ENCODE assay signal across 1 cellular context in genomic region chr2:120525056-120526046, GRCh38.
TF ChIP-seq lines count a peak whose summit lies in the region.

No MANE protein-coding gene starts in this region.

TF ChIP-seq in HepG2, 621 proteins besides CTCF, POLR2A, EP300 and RAD21 (continued from another document and continues in another):
- TF ChIP-seq TRAFD1 (CRISPR knock-in tag; IDR thresholded peaks at IDR 0.05; ENCODE audit: borderline replicate concordance) (0 out of 2 replicates have a peak, but pooled peaks have one; percentile 70), RBAK (CRISPR knock-in tag; IDR thresholded peaks at IDR 0.05) (no peak), MLX (CRISPR knock-in tag; IDR thresholded peaks at IDR 0.05) (peak; percentile 94; the same call in 1 of the 2 replicates), HES4 (CRISPR knock-in tag; IDR thresholded peaks at IDR 0.05; ENCODE audit: borderline replicate concordance) (no peak), YEATS4 (CRISPR knock-in tag; IDR thresholded peaks at IDR 0.05; ENCODE audit: borderline replicate concordance) (no peak), SIN3B (IDR thresholded peaks at IDR 0.05; ENCODE audit: low read length) (no peak), ZNF816 (CRISPR knock-in tag; IDR thresholded peaks at IDR 0.05; ENCODE audit: borderline replicate concordance) (peak; percentile 78; the same call in 1 of the 2 replicates), ZNF124 (CRISPR knock-in tag; IDR thresholded peaks at IDR 0.05) (peak; percentile 93; the same call in 1 of the 2 replicates), HOXA3 (CRISPR knock-in tag; IDR thresholded peaks at IDR 0.05) (peak; percentile 95), TCF7L2 (IDR thresholded peaks at IDR 0.05; ENCODE audit: low read depth, low read length) (no peak), ZNF326 (CRISPR knock-in tag; IDR thresholded peaks at IDR 0.05; ENCODE audit: borderline replicate concordance) (no peak), ZEB1 (IDR thresholded peaks at IDR 0.05; ENCODE audit: insufficient replicate concordance, low read depth) (peak; percentile 70), ZNF556 (CRISPR knock-in tag; IDR thresholded peaks at IDR 0.05; ENCODE audit: borderline replicate concordance) (peak; percentile 94; the same call in 1 of the 2 replicates), CREBL2 (CRISPR knock-in tag; IDR thresholded peaks at IDR 0.05; ENCODE audit: borderline replicate concordance) (no peak), ZNF274 (CRISPR knock-in tag; IDR thresholded peaks at IDR 0.05) (no peak), PHF20 (CRISPR knock-in tag; IDR thresholded peaks at IDR 0.05) (no peak), MEIS1 (CRISPR knock-in tag; IDR thresholded peaks at IDR 0.05; ENCODE audit: borderline replicate concordance) (peak; percentile 59; the same call in 1 of the 2 replicates), ZMYM4 (CRISPR knock-in tag; IDR thresholded peaks at IDR 0.05) (peak; percentile 87), DMTF1 (CRISPR knock-in tag; IDR thresholded peaks at IDR 0.05) (no peak), SMC3 (IDR thresholded peaks at IDR 0.05; ENCODE audit: low read length) (peak; percentile 55; the same call in 1 of the 2 replicates), FOXK1 (CRISPR knock-in tag; IDR thresholded peaks at IDR 0.05; ENCODE audit: borderline replicate concordance, low read depth) (peak; percentile 96), TGIF2 (CRISPR knock-in tag; IDR thresholded peaks at IDR 0.05) (no peak), NFATC3 (CRISPR knock-in tag; IDR thresholded peaks at IDR 0.05) (no peak), ZNF577 (CRISPR knock-in tag; IDR thresholded peaks at IDR 0.05; ENCODE audit: borderline replicate concordance, low read depth) (no peak), GABPB1 (CRISPR knock-in tag; IDR thresholded peaks at IDR 0.05) (peak; percentile 81), WIZ (CRISPR knock-in tag; IDR thresholded peaks at IDR 0.05) (peak; percentile 74), ZFP37 (CRISPR knock-in tag; IDR thresholded peaks at IDR 0.05; ENCODE audit: borderline replicate concordance) (no peak), IRF1 (CRISPR knock-in tag; IDR thresholded peaks at IDR 0.05; ENCODE audit: low read depth) (no peak), KLF16 (CRISPR knock-in tag; IDR thresholded peaks at IDR 0.05) (peak in 1 of 2 experiments; percentile 82; a peak in 2 of 4 replicates), NFKB2 (CRISPR knock-in tag; IDR thresholded peaks at IDR 0.05; ENCODE audit: borderline replicate concordance) (peak; percentile 63; the same call in 1 of the 2 replicates), ZNF331 (CRISPR knock-in tag; IDR thresholded peaks at IDR 0.05) (peak; percentile 90), TIGD3 (CRISPR knock-in tag; IDR thresholded peaks at IDR 0.05; ENCODE audit: borderline replicate concordance) (no peak), ZFP1 (CRISPR knock-in tag; IDR thresholded peaks at IDR 0.05) (peak; percentile 70; the same call in 1 of the 2 replicates), ZNF224 (CRISPR knock-in tag; IDR thresholded peaks at IDR 0.05) (no peak), STAT6 (CRISPR knock-in tag; IDR thresholded peaks at IDR 0.05; ENCODE audit: borderline replicate concordance) (no peak), NR2F1 (CRISPR knock-in tag; IDR thresholded peaks at IDR 0.05) (peak; percentile 98), SOX6 (IDR thresholded peaks at IDR 0.05) (no peak), SOX6 (CRISPR knock-in tag; IDR thresholded peaks at IDR 0.05) (peak; percentile 95), ZNF605 (CRISPR knock-in tag; IDR thresholded peaks at IDR 0.05) (peak; percentile 83), NFE2L2 (IDR thresholded peaks at IDR 0.05; ENCODE audit: low read length) (no peak), THAP11 (CRISPR knock-in tag; IDR thresholded peaks at IDR 0.05) (peak; percentile 81), TRIM22 (IDR thresholded peaks at IDR 0.05) (no peak), ZNF276 (CRISPR knock-in tag; IDR thresholded peaks at IDR 0.05; ENCODE audit: low read depth) (peak; percentile 64; the same call in 1 of the 2 replicates), RNF219 (CRISPR knock-in tag; IDR thresholded peaks at IDR 0.05) (no peak; the same call in 1 of the 2 replicates), ZSCAN30 (CRISPR knock-in tag; IDR thresholded peaks at IDR 0.05) (no peak), DMAP1 (CRISPR knock-in tag; IDR thresholded peaks at IDR 0.05) (peak; percentile 77; the same call in 1 of the 2 replicates), PRPF4 (IDR thresholded peaks at IDR 0.05; ENCODE audit: low read depth, low read length, poor library complexity, severe bottlenecking) (no peak), NR3C1 (CRISPR knock-in tag; IDR thresholded peaks at IDR 0.05) (no peak), ZNF720 (CRISPR knock-in tag; IDR thresholded peaks at IDR 0.05) (no peak), ZNF790 (CRISPR knock-in tag; IDR thresholded peaks at IDR 0.05; ENCODE audit: borderline replicate concordance) (no peak), TBP (CRISPR knock-in tag; IDR thresholded peaks at IDR 0.05) (no peak), ZSCAN9 (CRISPR knock-in tag; IDR thresholded peaks at IDR 0.05; ENCODE audit: borderline replicate concordance) (peak; percentile 82; the same call in 1 of the 2 replicates), SP4 (CRISPR knock-in tag; IDR thresholded peaks at IDR 0.05) (peak; percentile 65), IKZF1 (IDR thresholded peaks at IDR 0.05) (no peak), GPN1 (CRISPR knock-in tag; IDR thresholded peaks at IDR 0.05; ENCODE audit: borderline replicate concordance) (no peak), PLRG1 (conservative IDR thresholded peaks at IDR 0.05) (no peak), SSRP1 (CRISPR knock-in tag; IDR thresholded peaks at IDR 0.05) (no peak), RFXANK (CRISPR knock-in tag; IDR thresholded peaks at IDR 0.05) (0 out of 2 replicates have a peak, but pooled peaks have one; percentile 77), SIX1 (CRISPR knock-in tag; IDR thresholded peaks at IDR 0.05; ENCODE audit: borderline replicate concordance) (peak; percentile 76; the same call in 1 of the 2 replicates), ZFP62 (CRISPR knock-in tag; IDR thresholded peaks at IDR 0.05) (no peak), MIER2 (CRISPR knock-in tag; IDR thresholded peaks at IDR 0.05) (peak; percentile 51; the same call in 1 of the 2 replicates)
